11 cellular contexts compared by ENCODE assay signal in genomic region chr11:119368121-119369034, GRCh38. TPM values are rescaled to one million over a fixed set of nuclear protein-coding genes. Genes with fewer than 3 reads are reported as not detected.
DNase-seq lines count a peak whose midpoint lies in the region; ATAC-seq and TF ChIP-seq lines count a peak whose summit lies in the region.
"Had no signal": no experiment of that assay in that cellular context is flagged by ENCODE, and none has a peak within 500 bp of the region (broad histone marks: within the 10 kb centered on the region; RNA-seq: fewer than 3 reads in every experiment).

No MANE protein-coding gene starts in this region.

- H3K9me3 Mint-ChIP-seq in glutamatergic neuron (ENCODE audit: unreplicated experiment), result peaks cover 3% of the 10 kb centered on the region

- H3K27me3 ChIP-seq in MG63 (no peaks in the 10 kb centered on the region), SK-N-SH (ENCODE audit: insufficient read depth) (no peaks in the 10 kb centered on the region), stomach (peaks cover 0 to 24% (median 19%) of the 10 kb centered on the region in 3 donors)

- peaks cover 24 to 86% of the 10 kb centered on the region in 2 experiments; a peak in 3 of 4 replicates for H3K4me1 ChIP-seq in SK-N-SH (ENCODE audit: control insufficient read depth in 1 of 2, insufficient read depth in 2 of 2, low read depth in 1 of 2, low read length in 1 of 2)
- H3K4me1 ChIP-seq in stomach, result peaks cover 60 to 91% (median 76%) of the 10 kb centered on the region in 4 donors

- H3K36me3 Mint-ChIP-seq in glutamatergic neuron (ENCODE audit: unreplicated experiment), result no peaks in the 10 kb centered on the region
- H3K36me3 Mint-ChIP-seq: activated naive CD8-positive, alpha-beta T cell had no signal

- H3F3A ChIP-seq in SK-N-SH (replicated peaks; ENCODE audit: insufficient read depth), result no peaks in the 10 kb centered on the region

- no peak overlapping the region for H2AFZ ChIP-seq in SK-N-SH (ENCODE audit: low read depth)

- H3K4me3 Mint-ChIP-seq in glutamatergic neuron (ENCODE audit: unreplicated experiment), result no peak overlapping the region
- H3K4me3 Mint-ChIP-seq: activated naive CD8-positive, alpha-beta T cell had no signal

- DNase-seq in MG63 (peak; percentile 97), SK-N-SH (peak; percentile 54), inferior parietal cortex (ENCODE audit: extremely low spot score) (peak; percentile 73), stomach (peak; percentile 70), glutamatergic neuron (no peak), G401 (ENCODE audit: low spot score) (no peak)
- DNase-seq in activated effector memory CD4-positive, alpha-beta T cell treated with anti-CD3 and anti-CD28 coated beads, Interleukin-2, amount 50 U/mL, for 16 hours, result no peak
- DNase-seq: NCI-H2081 treated with DMSO at 0.1 percent for 48 hours had no signal

- 75% methylated on average over 17 of the region's 17 CpGs for WGBS in SK-N-SH (ENCODE audit: low lambda C conversion rate)
- WGBS in stomach, 5 donors, result 32 to 39% (median 35%) methylated on average over 17 of the region's 17 CpGs

- no peak for TF ChIP-seq EP300 in SK-N-SH (IDR thresholded peaks at IDR 0.05; ENCODE audit: borderline replicate concordance in 1 of 2, low read depth in 1 of 2, low read length in 1 of 2)
- peak; percentile 58 for TF ChIP-seq EP300 in stomach (IDR thresholded peaks at IDR 0.05)

- CTCF ChIA-PET in SK-N-SH (lab: Yijun Ruan, JAX), result interaction anchor here (0.6 to 22.5 kb wide), 11 partner anchors 11 to 361 kb away, joined by 3 to 390 read pairs (median 4); partner anchors contain the start of genes C1QTNF5 and USP2

- H4K20me1 ChIP-seq in SK-N-SH (ENCODE audit: insufficient read depth), result no peaks in the 10 kb centered on the region

- H3K9me2 ChIP-seq in SK-N-SH, result no peaks in the 10 kb centered on the region

- no peak for TF ChIP-seq RAD21 in SK-N-SH (IDR thresholded peaks at IDR 0.05; ENCODE audit: low read length)

- H3K27me3 Mint-ChIP-seq in glutamatergic neuron (ENCODE audit: unreplicated experiment), result peaks cover 15% of the 10 kb centered on the region

- in situ Hi-C loops in G401 (cut with HindIII; ENCODE audit: low sequenced_read_pairs), result no loop called here

- no peak overlapping the region for H3K4me2 ChIP-seq in SK-N-SH

- H3K4me1 Mint-ChIP-seq in glutamatergic neuron (ENCODE audit: low read depth, unreplicated experiment), result peaks cover 40% of the 10 kb centered on the region

- H3K27ac Mint-ChIP-seq in glutamatergic neuron (ENCODE audit: unreplicated experiment), result no peak overlapping the region
- H3K27ac Mint-ChIP-seq: activated naive CD8-positive, alpha-beta T cell had no signal

- no peak for ATAC-seq in HG03159 (IDR thresholded peaks at IDR 0.05; ENCODE audit: unreplicated experiment)

- H3K79me2 ChIP-seq in SK-N-SH (ENCODE audit: insufficient read depth), result no peaks in the 10 kb centered on the region

- TF ChIP-seq POLR2A in stomach (IDR thresholded peaks at IDR 0.05), result no peak

- no peak overlapping the region for H3K9ac ChIP-seq in SK-N-SH

- H3K9me3 ChIP-seq in MG63 (no peaks in the 10 kb centered on the region), SK-N-SH (no peaks in the 10 kb centered on the region), stomach (no peaks in the 10 kb centered on the region)

- peaks cover 21% of the 10 kb centered on the region for H3K36me3 ChIP-seq in MG63
- no peaks in the 10 kb centered on the region for H3K36me3 ChIP-seq in SK-N-SH (replicated peaks in 1 of 2; ENCODE audit: control insufficient read depth in 1 of 2, insufficient read depth in 2 of 2, low read length in 1 of 2)
- no peaks in the 10 kb centered on the region for H3K36me3 ChIP-seq in stomach

- POLR2A ChIA-PET in SK-N-SH (lab: Yijun Ruan, JAX), result interaction anchor here (1.3 to 1.4 kb wide), 2 partner anchors 15 to 31 kb away, joined by 3 read pairs; no protein-coding TSS in a partner anchor

- H3K4me3 ChIP-seq in MG63 (no peak overlapping the region), SK-N-SH (ENCODE audit: low read depth in 2 of 2, low read length in 1 of 2) (no peak overlapping the region), stomach (peak overlapping the region in 2 of 4 donors; percentile 7 to 19)

- TF ChIP-seq CTCF in SK-N-SH (IDR thresholded peaks at IDR 0.05), result no peak
- TF ChIP-seq CTCF in stomach (IDR thresholded peaks at IDR 0.05), result no peak
- no peak for TF ChIP-seq CTCF in glutamatergic neuron (IDR thresholded peaks at IDR 0.05; ENCODE audit: partially characterized antibody, unreplicated experiment)

- H3K27ac ChIP-seq in SK-N-SH (ENCODE audit: low read depth in 2 of 2, low read length in 1 of 2) (peak overlapping the region in 1 of 2 experiments; percentile 85; a peak in 2 of 4 replicates), stomach (peak overlapping the region; percentile 79 to 93 (median 80))

- intact Hi-C loops in stomach (cut with DNase I; ENCODE audit: low total_unique reads), result no loop called here

TF ChIP-seq in SK-N-SH, 30 proteins besides CTCF, POLR2A, EP300 and RAD21:
- TF ChIP-seq NFIC (IDR thresholded peaks at IDR 0.05; ENCODE audit: borderline replicate concordance) (peak; percentile 40; the same call in 1 of the 2 replicates), TCF12 (IDR thresholded peaks at IDR 0.05) (no peak), CHD2 (IDR thresholded peaks at IDR 0.05; ENCODE audit: low read length, partially characterized antibody) (no peak)

RNA-seq across cellular contexts. Expression of gene USP2, which starts 13.1 kb away (rescaled TPM):
- total RNA-seq in MG63 (2014; rRNA removed; shearing (Covaris generic); ENCODE audit: low replicate concordance), result 2.1 TPM in 1 of 2 replicates, not detected in the other
- polyA plus RNA-seq in SK-N-SH (2012; rRNA removed) (0.81 and 0.97 TPM in 2 replicates), stomach (1 to 10 TPM; 1.4 to 7.8 (median 2.6) TPM)
- polyA plus RNA-seq in SK-N-SH (2012; cell fraction: cytosol; rRNA removed), result 0.46 and 0.60 TPM in 2 replicates
- 1.6 TPM in 2 replicates for polyA plus RNA-seq in SK-N-SH (2012; cell fraction: nucleus; rRNA removed)
- total RNA-seq in stomach (10 to 100 TPM in 1 of 5 donors, 1 to 10 TPM in 4; 1.4 to 17.4 (median 3.1) TPM), glutamatergic neuron (ENCODE audit: unreplicated experiment) (2.6 TPM)
- 0.75 and 1.8 TPM in 2 replicates for total RNA-seq in G401 (2014; rRNA removed; shearing (Covaris generic))

RNA-seq across cellular contexts. Expression of gene MFRP, which starts 21.9 kb away (rescaled TPM):
- total RNA-seq in MG63 (2014; rRNA removed; shearing (Covaris generic); ENCODE audit: low replicate concordance), result not detected in 2 replicates
- not detected in 2 replicates for polyA plus RNA-seq in SK-N-SH (2012; rRNA removed)
- not detected in 2 replicates for polyA plus RNA-seq in SK-N-SH (2012; cell fraction: cytosol; rRNA removed)
- not detected in 2 replicates for polyA plus RNA-seq in SK-N-SH (2012; cell fraction: nucleus; rRNA removed)
- not detected for total RNA-seq in stomach
- polyA plus RNA-seq in stomach, result not detected
- total RNA-seq in glutamatergic neuron (ENCODE audit: unreplicated experiment), result not detected
- 0.25 and 7.3 TPM in 2 replicates for total RNA-seq in G401 (2014; rRNA removed; shearing (Covaris generic))
- total RNA-seq: mononuclear cell had no signal

RNA-seq across cellular contexts. Expression of gene C1QTNF5, which starts 27.7 kb away (rescaled TPM):
- not detected in 2 replicates for total RNA-seq in MG63 (2014; rRNA removed; shearing (Covaris generic); ENCODE audit: low replicate concordance)
- 0.71 and 0.76 TPM in 2 replicates for polyA plus RNA-seq in SK-N-SH (2012; rRNA removed)
- polyA plus RNA-seq in SK-N-SH (2012; cell fraction: cytosol; rRNA removed), result 0.53 and 0.84 TPM in 2 replicates
- 1.2 and 1.4 TPM in 2 replicates for polyA plus RNA-seq in SK-N-SH (2012; cell fraction: nucleus; rRNA removed)
- total RNA-seq in stomach, result 100 to 1,000 TPM in 1 of 5 donors, 10 to 100 TPM in 4; 11.4 to 169 (median 17.4) TPM
- polyA plus RNA-seq in stomach, result 10 to 100 TPM; 12.7 to 30.3 (median 20.6) TPM
- 0.32 TPM for total RNA-seq in glutamatergic neuron (ENCODE audit: unreplicated experiment)
- 0.17 and 1.0 TPM in 2 replicates for total RNA-seq in G401 (2014; rRNA removed; shearing (Covaris generic))
- total RNA-seq: mononuclear cell had no signal

RNA-seq across cellular contexts. Expression of gene RNF26, which starts 34.1 kb away (rescaled TPM):
- total RNA-seq in MG63 (2014; rRNA removed; shearing (Covaris generic); ENCODE audit: low replicate concordance), result 8.5 and 23.3 TPM in 2 replicates
- polyA plus RNA-seq in SK-N-SH (2012; rRNA removed) (26.6 and 31.9 TPM in 2 replicates), stomach (10 to 100 TPM in 2 of 3 donors, 1 to 10 TPM in 1; 7.0 to 14.8 (median 10.3) TPM)
- polyA plus RNA-seq in SK-N-SH (2012; cell fraction: cytosol; rRNA removed), result 14.5 and 21.8 TPM in 2 replicates
- 10.4 and 12.2 TPM in 2 replicates for polyA plus RNA-seq in SK-N-SH (2012; cell fraction: nucleus; rRNA removed)
- total RNA-seq in stomach (10 to 100 TPM in 2 of 5 donors, 1 to 10 TPM in 2, not detected in 1; 1.3 to 45.8 (median 11.7) TPM), glutamatergic neuron (ENCODE audit: unreplicated experiment) (20.6 TPM)
- total RNA-seq in G401 (2014; rRNA removed; shearing (Covaris generic)), result 19.3 and 19.9 TPM in 2 replicates

RNA-seq across cellular contexts. Expression of gene MCAM, which starts 51.4 kb away (rescaled TPM):
- 1.8 and 13.6 TPM in 2 replicates for total RNA-seq in MG63 (2014; rRNA removed; shearing (Covaris generic); ENCODE audit: low replicate concordance)
- polyA plus RNA-seq in SK-N-SH (2012; rRNA removed) (22.8 and 28.4 TPM in 2 replicates), stomach (10 to 100 TPM in 2 of 3 donors, 1 to 10 TPM in 1; 7.3 to 54.8 (median 16.0) TPM)
- 10.9 and 18.9 TPM in 2 replicates for polyA plus RNA-seq in SK-N-SH (2012; cell fraction: cytosol; rRNA removed)
- polyA plus RNA-seq in SK-N-SH (2012; cell fraction: nucleus; rRNA removed), result 16.4 and 31.7 TPM in 2 replicates
- total RNA-seq in stomach (100 to 1,000 TPM in 3 of 5 donors, 10 to 100 TPM in 2; 49.6 to 379 (median 111) TPM), glutamatergic neuron (ENCODE audit: unreplicated experiment) (11.4 TPM)
- total RNA-seq in G401 (2014; rRNA removed; shearing (Covaris generic)), result 77.2 and 90.3 TPM in 2 replicates

Comparison
In these comparisons a context has a peak if more than half of its experiments do, and no peak if none do; other contexts are left out.
1. DNase-seq: peak in MG63 (single experiment), SK-N-SH (single experiment), inferior parietal cortex (single experiment) and stomach (single experiment); none in glutamatergic neuron (single experiment), G401 (single experiment) and activated effector memory CD4-positive, alpha-beta T cell treated with anti-CD3 and anti-CD28 coated beads, Interleukin-2, amount 50 U/mL, for 16 hours (single experiment).